In the genomic region with DNA sequence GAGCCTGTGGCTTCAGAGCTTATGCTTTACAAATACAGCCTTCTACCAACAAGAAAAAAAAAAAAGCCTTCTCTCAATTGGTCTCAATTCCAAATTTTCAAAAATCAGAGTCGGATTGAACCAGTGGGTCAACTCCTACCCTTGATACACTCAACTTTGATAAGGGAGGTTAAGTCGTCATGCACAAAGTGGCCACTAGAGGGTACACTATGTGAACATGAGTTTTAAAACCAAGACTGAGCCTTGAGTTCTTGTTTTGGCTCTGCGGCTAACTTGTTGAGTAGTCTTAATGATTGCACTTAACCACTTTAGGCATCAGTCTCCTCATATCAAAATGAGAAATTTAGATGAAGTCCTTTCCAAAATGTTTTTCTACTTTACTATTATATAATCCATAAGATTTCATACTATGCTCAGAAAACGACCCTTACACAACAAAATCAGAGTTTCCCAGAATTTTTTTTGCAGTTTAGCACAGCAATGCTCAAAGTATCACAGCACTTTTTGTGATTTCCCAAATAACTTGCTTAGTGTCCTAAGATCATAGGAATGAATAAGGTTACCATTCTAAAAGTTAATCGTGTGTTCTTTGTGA, we compare ENCODE assay signal across 8 cellular contexts.
DNase-seq lines count a peak whose midpoint lies in the region; ATAC-seq, FAIRE-seq and TF ChIP-seq lines count a peak whose summit lies in the region.

No MANE protein-coding gene starts in this region.

- no peak overlapping the region for H3K4me3 Mint-ChIP-seq in CD14-positive monocyte
- no peak overlapping the region for H3K4me3 Mint-ChIP-seq in activated naive CD8-positive, alpha-beta T cell treated with anti-CD3 and anti-CD28 coated beads, Interleukin-2, amount 50 U/mL, for 24 hours
- H3K4me3 Mint-ChIP-seq in immature natural killer cell = no peak overlapping the region

- H3K27me3 Mint-ChIP-seq in CD14-positive monocyte (ENCODE audit: low read depth in 3 of 3) = peaks cover 6 to 7% (median 7%) of the 10 kb centered on the region in 3 donors
- H3K27me3 Mint-ChIP-seq in activated naive CD8-positive, alpha-beta T cell treated with anti-CD3 and anti-CD28 coated beads, Interleukin-2, amount 50 U/mL, for 24 hours = peaks cover 2% of the 10 kb centered on the region
- peaks cover 0 to 10% (median 2%) of the 10 kb centered on the region in 3 donors for H3K27me3 Mint-ChIP-seq in immature natural killer cell (ENCODE audit: low read depth in 3 of 3)

- intact Hi-C loops in CD14-positive monocyte (cut with micrococcal nuclease) = loop anchor here (2.0 to 10.0 kb wide), 2 partner anchors 75 to 79 kb away; no protein-coding TSS in a partner anchor

- ATAC-seq in GM18873 (IDR thresholded peaks at IDR 0.05; ENCODE audit: low FRiP score, unreplicated experiment) (peak; percentile 77), HG03342 (IDR thresholded peaks at IDR 0.05; ENCODE audit: unreplicated experiment) (peak; percentile 71)
- ATAC-seq in activated naive CD8-positive, alpha-beta T cell treated with anti-CD3 and anti-CD28 coated beads, Interleukin-2, amount 50 U/mL, for 24 hours = no peak

- no peak overlapping the region for H3K27ac Mint-ChIP-seq in CD14-positive monocyte
- no peak overlapping the region for H3K27ac Mint-ChIP-seq in activated naive CD8-positive, alpha-beta T cell treated with anti-CD3 and anti-CD28 coated beads, Interleukin-2, amount 50 U/mL, for 24 hours
- no peak overlapping the region for H3K27ac Mint-ChIP-seq in immature natural killer cell

- peak; percentile 97 for TF ChIP-seq CTCF in CD14-positive monocyte (IDR thresholded peaks at IDR 0.05)

- FAIRE-seq in RCC 7860 (lab: Jason Lieb, UNC) = peak; percentile 65

- DNase-seq in CD14-positive monocyte (ENCODE audit: low spot score) (no peak), RCC 7860 (ENCODE audit: low spot score) (peak; percentile 36), immature natural killer cell (peak; percentile 10 to 31 (median 20)), DMS114 treated with DMSO at 0.1 percent for 48 hours (lab: John Stamatoyannopoulos, UW; ENCODE audit: unreplicated experiment) (no peak)
- peak; percentile 76 for DNase-seq in activated naive CD8-positive, alpha-beta T cell treated with anti-CD3 and anti-CD28 coated beads, Interleukin-2, amount 50 U/mL, for 24 hours
- peak; percentile 54 for DNase-seq in stimulated activated CD4-positive, alpha-beta T cell treated with anti-CD3 and anti-CD28 coated beads, Interleukin-2, amount 100 ng/mL, for 4 hours (ENCODE audit: low read depth)

- H3K36me3 Mint-ChIP-seq in CD14-positive monocyte (no peaks in the 10 kb centered on the region), immature natural killer cell (no peaks in the 10 kb centered on the region)
- no peaks in the 10 kb centered on the region for H3K36me3 Mint-ChIP-seq in activated naive CD8-positive, alpha-beta T cell treated with anti-CD3 and anti-CD28 coated beads, Interleukin-2, amount 50 U/mL, for 24 hours (ENCODE audit: low read depth)

- no peaks in the 10 kb centered on the region for H3K4me1 Mint-ChIP-seq in CD14-positive monocyte
- peaks cover 14% of the 10 kb centered on the region for H3K4me1 Mint-ChIP-seq in activated naive CD8-positive, alpha-beta T cell treated with anti-CD3 and anti-CD28 coated beads, Interleukin-2, amount 50 U/mL, for 24 hours
- H3K4me1 Mint-ChIP-seq in immature natural killer cell = no peaks in the 10 kb centered on the region

- H3K9me3 Mint-ChIP-seq in CD14-positive monocyte (no peaks in the 10 kb centered on the region), immature natural killer cell (no peaks in the 10 kb centered on the region)
- no peaks in the 10 kb centered on the region for H3K9me3 Mint-ChIP-seq in activated naive CD8-positive, alpha-beta T cell treated with anti-CD3 and anti-CD28 coated beads, Interleukin-2, amount 50 U/mL, for 24 hours

Comparison
In these comparisons a context has a peak if more than half of its experiments do, and no peak if none do; other contexts are left out.
1. DNase-seq: peak in RCC 7860 (single experiment), activated naive CD8-positive, alpha-beta T cell treated with anti-CD3 and anti-CD28 coated beads, Interleukin-2, amount 50 U/mL, for 24 hours (single experiment), immature natural killer cell (3 of 3) and stimulated activated CD4-positive, alpha-beta T cell treated with anti-CD3 and anti-CD28 coated beads, Interleukin-2, amount 100 ng/mL, for 4 hours (single experiment); none in CD14-positive monocyte (single experiment) and DMS114 treated with DMSO at 0.1 percent for 48 hours (single experiment).